Comparison of ENCODE assay signal across 8 cellular contexts in the genomic region with DNA sequence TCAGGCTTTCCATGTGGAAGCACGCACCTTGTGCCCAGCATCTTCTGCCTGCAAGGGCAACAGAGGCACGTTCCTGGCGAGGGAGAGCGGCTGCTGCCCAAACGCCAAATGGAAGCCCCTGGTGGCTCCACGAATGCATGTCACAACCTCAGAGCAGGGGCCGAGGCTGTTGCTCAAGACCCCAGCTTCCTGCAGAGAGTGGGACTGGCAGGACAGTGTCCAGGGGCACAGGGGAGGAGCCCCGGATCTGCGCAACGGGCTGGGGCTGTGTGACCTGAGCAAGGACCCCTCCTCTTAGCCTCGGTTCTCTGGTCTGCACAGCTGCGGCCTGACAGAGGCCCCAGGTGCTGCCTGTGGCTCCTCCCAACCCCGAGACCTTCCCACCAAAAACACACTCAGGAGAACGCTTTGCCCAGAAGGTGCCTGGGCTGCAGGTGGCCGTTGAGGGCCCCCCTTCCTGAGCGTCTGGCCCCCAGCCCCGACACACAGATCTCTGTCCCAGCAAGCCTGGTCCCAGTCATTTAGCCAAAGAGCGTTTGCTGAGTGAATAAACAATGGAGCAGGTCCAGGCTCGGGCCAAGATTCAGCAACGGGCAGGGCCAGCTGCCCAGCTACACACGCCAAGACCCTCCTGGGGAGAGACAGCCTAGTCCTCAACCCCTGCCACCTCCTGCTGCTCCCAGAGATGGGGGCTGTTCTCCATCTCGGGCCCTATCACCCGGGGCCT. TPM values are rescaled to one million over a fixed set of nuclear protein-coding genes. Genes with fewer than 3 reads are reported as not detected.
DNase-seq lines count a peak whose midpoint lies in the region; TF ChIP-seq lines count a peak whose summit lies in the region.

No MANE protein-coding gene starts in this region.

- H4K20me1 ChIP-seq in neural cell (ENCODE audit: insufficient read depth) = no peaks in the 10 kb centered on the region

- no peaks in the 10 kb centered on the region for H3K9me2 ChIP-seq in neural cell (ENCODE audit: insufficient read depth, low read length)

- DNase-seq in CD1c-positive myeloid dendritic cell (ENCODE audit: extremely low spot score) (peak; percentile 34), NCI-H446 treated with DMSO at 0.1 percent for 48 hours (lab: John Stamatoyannopoulos, UW) (peak; percentile 32), NCI-H1930 (lab: John Stamatoyannopoulos, UW) (no peak), iPS-NIHi7 (ENCODE audit: extremely low spot score) (no peak), T1000 (lab: John Stamatoyannopoulos, UW) (no peak), NCI-H1092 treated with DMSO at 0.1 percent for 48 hours (lab: John Stamatoyannopoulos, UW) (no peak)

- no peak for TF ChIP-seq CTCF in neural cell (IDR thresholded peaks at IDR 0.05; ENCODE audit: poor library complexity, severe bottlenecking)

- H3K4me3 ChIP-seq in duodenal mucosa (ENCODE audit: low read depth in 1 of 2, low read length in 2 of 2) = peak overlapping the region; percentile 88 to 93
- H3K4me3 ChIP-seq in neural cell (ENCODE audit: low read length) = peak overlapping the region; percentile 92

- H3K4me1 ChIP-seq in duodenal mucosa (ENCODE audit: control insufficient read depth in 1 of 2, insufficient read depth in 2 of 2, low read length in 2 of 2) = peaks cover 51 to 74% of the 10 kb centered on the region in 2 donors

- no peaks in the 10 kb centered on the region for H3K9me3 ChIP-seq in duodenal mucosa (ENCODE audit: control insufficient read depth in 1 of 2, low read length in 2 of 2)
- H3K9me3 ChIP-seq in neural cell (ENCODE audit: low read length) = no peaks in the 10 kb centered on the region

- no peaks in the 10 kb centered on the region for H3K79me2 ChIP-seq in neural cell (replicated peaks; ENCODE audit: insufficient read depth, low read length)

- TF ChIP-seq EP300 in neural cell (conservative IDR thresholded peaks at IDR 0.05; ENCODE audit: poor library complexity, severe bottlenecking) = no peak

- H2AFZ ChIP-seq in neural cell (ENCODE audit: low read depth, low read length) = no peak overlapping the region

- H3K9ac ChIP-seq in duodenal mucosa (ENCODE audit: low read depth in 1 of 2, low read length in 2 of 2) (peak overlapping the region; percentile 81 to 88), neural cell (ENCODE audit: low read length) (peak overlapping the region; percentile 62)

- H3K27me3 ChIP-seq in duodenal mucosa (ENCODE audit: control insufficient read depth in 1 of 2, insufficient read depth in 2 of 2, low read length in 2 of 2) (no peaks in the 10 kb centered on the region), neural cell (ENCODE audit: insufficient read depth, low read depth, low read length) (no peaks in the 10 kb centered on the region)

- no peak for TF ChIP-seq RAD21 in neural cell (conservative IDR thresholded peaks at IDR 0.05)

- H3K36me3 ChIP-seq in duodenal mucosa (ENCODE audit: control insufficient read depth in 1 of 2, insufficient read depth in 2 of 2, low read length in 2 of 2) (no peaks in the 10 kb centered on the region), neural cell (ENCODE audit: insufficient read depth, low read length) (no peaks in the 10 kb centered on the region)

- H3K4me2 ChIP-seq in neural cell (ENCODE audit: low read length) = peak overlapping the region; percentile 73

- H3K27ac ChIP-seq in duodenal mucosa (ENCODE audit: low read depth, low read length) (peak overlapping the region; percentile 88), neural cell (ENCODE audit: low read length) (no peak overlapping the region)

- no peaks in the 10 kb centered on the region for H3F3A ChIP-seq in neural cell (ENCODE audit: insufficient read depth, low read length, poor library complexity, severe bottlenecking)

TF ChIP-seq in neural cell, 6 proteins besides CTCF, POLR2A, EP300 and RAD21:
- no peak for TF ChIP-seq POLR2AphosphoS5 (IDR thresholded peaks at IDR 0.05)
- no peak for TF ChIP-seq MXI1 (conservative IDR thresholded peaks at IDR 0.05; ENCODE audit: poor library complexity, severe bottlenecking)
- no peak for TF ChIP-seq EZH2 (IDR thresholded peaks at IDR 0.05; ENCODE audit: borderline replicate concordance, insufficient read depth, low read length, poor library complexity, severe bottlenecking)
- TF ChIP-seq, protein P1, sequence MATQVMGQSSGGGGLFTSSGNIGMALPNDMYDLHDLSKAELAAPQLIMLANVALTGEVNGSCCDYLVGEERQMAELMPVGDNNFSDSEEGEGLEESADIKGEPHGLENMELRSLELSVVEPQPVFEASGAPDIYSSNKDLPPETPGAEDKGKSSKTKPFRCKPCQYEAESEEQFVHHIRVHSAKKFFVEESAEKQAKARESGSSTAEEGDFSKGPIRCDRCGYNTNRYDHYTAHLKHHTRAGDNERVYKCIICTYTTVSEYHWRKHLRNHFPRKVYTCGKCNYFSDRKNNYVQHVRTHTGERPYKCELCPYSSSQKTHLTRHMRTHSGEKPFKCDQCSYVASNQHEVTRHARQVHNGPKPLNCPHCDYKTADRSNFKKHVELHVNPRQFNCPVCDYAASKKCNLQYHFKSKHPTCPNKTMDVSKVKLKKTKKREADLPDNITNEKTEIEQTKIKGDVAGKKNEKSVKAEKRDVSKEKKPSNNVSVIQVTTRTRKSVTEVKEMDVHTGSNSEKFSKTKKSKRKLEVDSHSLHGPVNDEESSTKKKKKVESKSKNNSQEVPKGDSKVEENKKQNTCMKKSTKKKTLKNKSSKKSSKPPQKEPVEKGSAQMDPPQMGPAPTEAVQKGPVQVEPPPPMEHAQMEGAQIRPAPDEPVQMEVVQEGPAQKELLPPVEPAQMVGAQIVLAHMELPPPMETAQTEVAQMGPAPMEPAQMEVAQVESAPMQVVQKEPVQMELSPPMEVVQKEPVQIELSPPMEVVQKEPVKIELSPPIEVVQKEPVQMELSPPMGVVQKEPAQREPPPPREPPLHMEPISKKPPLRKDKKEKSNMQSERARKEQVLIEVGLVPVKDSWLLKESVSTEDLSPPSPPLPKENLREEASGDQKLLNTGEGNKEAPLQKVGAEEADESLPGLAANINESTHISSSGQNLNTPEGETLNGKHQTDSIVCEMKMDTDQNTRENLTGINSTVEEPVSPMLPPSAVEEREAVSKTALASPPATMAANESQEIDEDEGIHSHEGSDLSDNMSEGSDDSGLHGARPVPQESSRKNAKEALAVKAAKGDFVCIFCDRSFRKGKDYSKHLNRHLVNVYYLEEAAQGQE (IDR thresholded peaks at IDR 0.05; ENCODE audit: borderline replicate concordance) = no peak
- TF ChIP-seq SMC3 (conservative IDR thresholded peaks at IDR 0.05; ENCODE audit: poor library complexity) = no peak
- TF ChIP-seq TAF1 (IDR thresholded peaks at IDR 0.05; ENCODE audit: low read depth) = no peak

RNA-seq across cellular contexts. Expression of a gene that starts 1.2 kb away (rescaled TPM):
- 12.8 and 20.1 TPM in 2 replicates for polyA plus RNA-seq in neural cell
- 5.6 and 6.9 TPM in 2 replicates for polyA minus RNA-seq in neural cell

RNA-seq across cellular contexts. Expression of a gene that starts 46.1 kb away (rescaled TPM):
- 21.1 and 26.3 TPM in 2 replicates for polyA plus RNA-seq in neural cell
- polyA minus RNA-seq in neural cell = 49.0 and 63.8 TPM in 2 replicates

Comparison
In these comparisons a context has a peak if more than half of its experiments do, and no peak if none do; other contexts are left out.
1. DNase-seq: peak in CD1c-positive myeloid dendritic cell (single experiment) and NCI-H446 treated with DMSO at 0.1 percent for 48 hours (single experiment); none in NCI-H1930 (0 of 2), iPS-NIHi7 (single experiment), T1000 (single experiment) and NCI-H1092 treated with DMSO at 0.1 percent for 48 hours (single experiment).